15 cellular contexts compared by ENCODE assay signal in genomic region chr18:8911408-8912340, GRCh38.
DNase-seq lines count a peak whose midpoint lies in the region; ATAC-seq and TF ChIP-seq lines count a peak whose summit lies in the region.
"Had no signal": no experiment of that assay in that cellular context is flagged by ENCODE, and none has a peak within 500 bp of the region (broad histone marks: within the 10 kb centered on the region; RNA-seq: fewer than 3 reads in every experiment).

No MANE protein-coding gene starts in this region.

- H3K4me1 Mint-ChIP-seq in Caco-2 (ENCODE audit: low read depth, unreplicated experiment) (peaks cover 11% of the 10 kb centered on the region), mesothelial cell of epicardium (peaks cover 7% of the 10 kb centered on the region)

- H3K4me1 ChIP-seq in Caco-2 (peaks cover 34% of the 10 kb centered on the region), Peyer's patch (no peaks in the 10 kb centered on the region), hepatocyte (ENCODE audit: insufficient read depth) (no peaks in the 10 kb centered on the region)
- H3K4me1 ChIP-seq: heart right ventricle had no signal

- no peak overlapping the region for H3K4me2 ChIP-seq in hepatocyte

- H3K4me3 Mint-ChIP-seq in Caco-2 (ENCODE audit: unreplicated experiment): no peak overlapping the region
- H3K4me3 Mint-ChIP-seq in mesothelial cell of epicardium: no peak overlapping the region
- H3K4me3 Mint-ChIP-seq: activated naive CD8-positive, alpha-beta T cell had no signal

- H3K36me3 ChIP-seq in Caco-2 (ENCODE audit: control insufficient read depth, insufficient read depth, low read length): no peaks in the 10 kb centered on the region
- H3K36me3 ChIP-seq in Peyer's patch: no peaks in the 10 kb centered on the region
- no peaks in the 10 kb centered on the region for H3K36me3 ChIP-seq in hepatocyte (replicated peaks; ENCODE audit: insufficient read depth, low read depth)
- H3K36me3 ChIP-seq: heart right ventricle, suprapubic skin had no signal

- H3K36me3 Mint-ChIP-seq in Caco-2 (ENCODE audit: insufficient read depth, unreplicated experiment): no peaks in the 10 kb centered on the region
- H3K36me3 Mint-ChIP-seq in mesothelial cell of epicardium: peaks cover 9% of the 10 kb centered on the region

- no peaks in the 10 kb centered on the region for H4K20me1 ChIP-seq in hepatocyte (ENCODE audit: insufficient read depth, poor library complexity, severe bottlenecking)

- no peak for TF ChIP-seq POLR2A in Peyer's patch (IDR thresholded peaks at IDR 0.05)

- H3K9me2 ChIP-seq in hepatocyte (replicated peaks; ENCODE audit: insufficient read depth): no peaks in the 10 kb centered on the region

- CTCF ChIA-PET in Caco-2 (lab: Charles Lee): no interaction called here

- BruUV-seq in Caco-2 (replicated peaks; lab: Mats Ljungman, UMichigan): no TSS peak

- peak; percentile 7 for ATAC-seq in HG02840 (IDR thresholded peaks at IDR 0.05; ENCODE audit: low FRiP score, unreplicated experiment)
- no peak for ATAC-seq in HG03571 (IDR thresholded peaks at IDR 0.05; ENCODE audit: unreplicated experiment)
- no peak for ATAC-seq in GM21381 (IDR thresholded peaks at IDR 0.05; ENCODE audit: unreplicated experiment)
- ATAC-seq: heart right ventricle had no signal

- WGBS in hepatocyte (ENCODE audit: low lambda C conversion rate, missing lambda C conversion rate): 91% methylated on average over 5 of the region's 5 CpGs

- H2AFZ ChIP-seq in hepatocyte: no peak overlapping the region

- H3K9me3 Mint-ChIP-seq in Caco-2 (ENCODE audit: unreplicated experiment): peaks cover 23% of the 10 kb centered on the region
- peaks cover 29% of the 10 kb centered on the region for H3K9me3 Mint-ChIP-seq in mesothelial cell of epicardium

- TF ChIP-seq CTCF in Caco-2 (IDR thresholded peaks at IDR 0.05; ENCODE audit: insufficient read depth in 1 of 2, low read depth in 1 of 2, low read length in 1 of 2, severe bottlenecking in 1 of 2, unreplicated experiment in 1 of 2) (no peak), Peyer's patch (IDR thresholded peaks at IDR 0.05) (no peak), mesothelial cell of epicardium (IDR thresholded peaks at IDR 0.05; ENCODE audit: unreplicated experiment) (no peak), hepatocyte (IDR thresholded peaks at IDR 0.05; ENCODE audit: poor library complexity) (no peak)

- H3K27ac ChIP-seq in Peyer's patch (peak overlapping the region in 3 of 4 donors; percentile 8 to 78 (median 48)), hepatocyte (no peak overlapping the region)
- H3K27ac ChIP-seq: heart right ventricle, suprapubic skin had no signal

- DNase-seq in Caco-2 (no peak), Peyer's patch (no peak), mesothelial cell of epicardium (ENCODE audit: low spot score in 2 of 2, unreplicated experiment in 2 of 2) (no peak), hepatocyte (ENCODE audit: low spot score) (no peak)
- DNase-seq in activated naive CD4-positive, alpha-beta T cell treated with Interleukin-2 at 50 U/mL for 16 hours: no peak
- DNase-seq: activated CD4-positive, alpha-beta T cell treated with anti-CD3 and anti-CD28 coated beads, Interleukin-2, amount 50 U/mL, for 1 hour; activated T-cell treated with anti-CD3 and anti-CD28 coated beads, Interleukin-2, amount 50 U/mL, for 1 hour; GF-D8; heart right ventricle; NCI-H146 had no signal

- H3K27ac Mint-ChIP-seq in Caco-2 (ENCODE audit: unreplicated experiment) (peak overlapping the region; percentile 41), mesothelial cell of epicardium (peak overlapping the region; percentile 68)
- H3K27ac Mint-ChIP-seq: activated naive CD8-positive, alpha-beta T cell had no signal

- POLR2A ChIA-PET in Caco-2 (lab: Charles Lee): no interaction called here

- H3K4me3 ChIP-seq in Caco-2 (ENCODE audit: low read depth, low read length) (no peak overlapping the region), Peyer's patch (no peak overlapping the region), hepatocyte (no peak overlapping the region)
- H3K4me3 ChIP-seq: heart right ventricle, suprapubic skin had no signal

- no peaks in the 10 kb centered on the region for H3K27me3 Mint-ChIP-seq in Caco-2 (ENCODE audit: insufficient read depth, unreplicated experiment)
- H3K27me3 Mint-ChIP-seq in mesothelial cell of epicardium (ENCODE audit: low read depth): no peaks in the 10 kb centered on the region
- H3K27me3 Mint-ChIP-seq: activated naive CD8-positive, alpha-beta T cell had no signal

- H3K27me3 ChIP-seq in Caco-2 (replicated peaks; ENCODE audit: control insufficient read depth, insufficient read depth, low read length) (no peaks in the 10 kb centered on the region), Peyer's patch (no peaks in the 10 kb centered on the region), hepatocyte (no peaks in the 10 kb centered on the region)
- H3K27me3 ChIP-seq: heart right ventricle, suprapubic skin had no signal

- H3K79me2 ChIP-seq in hepatocyte: no peaks in the 10 kb centered on the region

- intact Hi-C loops in Caco-2 (cut with micrococcal nuclease; ENCODE audit: unreplicated experiment): no loop called here

- H3K9me3 ChIP-seq in Caco-2 (no peaks in the 10 kb centered on the region), Peyer's patch (no peaks in the 10 kb centered on the region), hepatocyte (ENCODE audit: low read depth) (no peaks in the 10 kb centered on the region)
- H3K9me3 ChIP-seq: suprapubic skin had no signal
